In the genomic region with DNA sequence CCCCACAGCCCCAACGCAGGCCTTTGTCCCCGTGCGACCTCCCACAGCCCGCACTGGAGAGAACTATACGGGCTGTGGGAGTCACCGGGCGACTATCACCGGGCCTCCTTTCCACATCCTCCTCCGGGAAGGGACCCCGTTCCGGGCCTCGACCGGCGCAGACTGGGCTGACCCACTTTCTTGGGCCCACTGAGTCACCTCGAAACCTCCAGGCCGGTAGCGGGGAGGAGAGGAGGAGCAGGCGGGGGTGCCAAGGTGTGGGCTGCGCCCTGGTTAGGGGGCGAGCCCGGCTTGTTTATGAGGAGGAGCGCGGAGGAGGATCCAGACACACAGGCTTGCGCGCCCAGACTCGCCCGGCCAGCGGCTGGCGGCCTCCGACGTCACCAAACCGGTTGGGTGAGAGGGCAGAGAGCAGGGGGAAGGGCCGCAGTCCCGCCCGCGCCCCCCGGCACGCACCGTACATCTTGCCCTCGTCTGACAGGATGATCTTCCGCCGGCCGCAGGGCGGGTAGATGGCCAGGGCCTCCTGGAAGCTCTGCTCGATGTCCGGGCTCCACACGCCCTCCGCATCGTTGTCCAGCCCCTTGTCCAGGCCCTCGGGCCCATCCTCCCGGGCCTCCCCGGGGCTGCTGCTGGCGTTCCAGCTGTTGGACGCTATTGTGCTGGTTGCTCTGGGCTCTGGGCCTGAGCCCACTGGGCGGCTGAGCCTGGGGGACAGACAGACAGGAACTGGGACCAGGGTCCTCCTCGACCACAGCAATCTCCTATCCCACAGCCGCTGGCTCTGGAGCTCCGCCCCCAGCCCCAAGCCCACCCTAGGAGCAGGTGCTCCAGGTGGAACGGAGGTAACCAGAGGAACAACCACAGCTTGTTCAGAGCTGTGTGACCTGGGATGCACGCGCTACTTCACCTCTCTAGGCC, we compare ENCODE assay signal across 1 cellular context.
TF ChIP-seq lines count a peak whose summit lies in the region.

No MANE protein-coding gene starts in this region.

TF ChIP-seq in GM12891, 5 proteins besides CTCF, POLR2A, EP300 and RAD21:
- no peak for TF ChIP-seq PAX5 (IDR thresholded peaks at IDR 0.05; ENCODE audit: insufficient read depth, low read length, severe bottlenecking)
TF ChIP-seq in GM12891: peak in this region for 0.
